ENCODE assay signal across 1 cellular context in the genomic region with DNA sequence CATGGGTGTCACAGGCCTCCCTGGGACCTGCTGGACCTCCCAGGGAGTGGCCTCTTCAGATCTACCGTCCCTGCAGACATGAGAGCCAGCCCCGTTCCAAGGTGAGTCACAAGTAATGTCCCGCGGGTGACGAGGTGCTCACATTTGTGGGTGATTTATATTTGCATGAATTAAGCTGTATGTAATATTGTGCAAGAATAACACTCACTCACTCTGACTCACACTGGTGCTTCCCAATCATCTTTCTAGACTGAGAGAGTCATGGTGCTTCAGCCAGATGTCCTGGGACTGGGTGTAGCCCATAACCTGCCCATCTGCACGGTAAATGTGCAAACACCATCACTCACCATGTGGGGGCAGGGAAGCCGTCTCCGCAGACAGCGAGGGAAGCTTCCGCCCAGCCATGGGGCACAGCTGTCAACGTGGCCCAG.
TF ChIP-seq lines count a peak whose summit lies in the region.

No MANE protein-coding gene starts in this region.

TF ChIP-seq in H1, 55 proteins besides CTCF, POLR2A, EP300 and RAD21:
- TF ChIP-seq, protein P1, sequence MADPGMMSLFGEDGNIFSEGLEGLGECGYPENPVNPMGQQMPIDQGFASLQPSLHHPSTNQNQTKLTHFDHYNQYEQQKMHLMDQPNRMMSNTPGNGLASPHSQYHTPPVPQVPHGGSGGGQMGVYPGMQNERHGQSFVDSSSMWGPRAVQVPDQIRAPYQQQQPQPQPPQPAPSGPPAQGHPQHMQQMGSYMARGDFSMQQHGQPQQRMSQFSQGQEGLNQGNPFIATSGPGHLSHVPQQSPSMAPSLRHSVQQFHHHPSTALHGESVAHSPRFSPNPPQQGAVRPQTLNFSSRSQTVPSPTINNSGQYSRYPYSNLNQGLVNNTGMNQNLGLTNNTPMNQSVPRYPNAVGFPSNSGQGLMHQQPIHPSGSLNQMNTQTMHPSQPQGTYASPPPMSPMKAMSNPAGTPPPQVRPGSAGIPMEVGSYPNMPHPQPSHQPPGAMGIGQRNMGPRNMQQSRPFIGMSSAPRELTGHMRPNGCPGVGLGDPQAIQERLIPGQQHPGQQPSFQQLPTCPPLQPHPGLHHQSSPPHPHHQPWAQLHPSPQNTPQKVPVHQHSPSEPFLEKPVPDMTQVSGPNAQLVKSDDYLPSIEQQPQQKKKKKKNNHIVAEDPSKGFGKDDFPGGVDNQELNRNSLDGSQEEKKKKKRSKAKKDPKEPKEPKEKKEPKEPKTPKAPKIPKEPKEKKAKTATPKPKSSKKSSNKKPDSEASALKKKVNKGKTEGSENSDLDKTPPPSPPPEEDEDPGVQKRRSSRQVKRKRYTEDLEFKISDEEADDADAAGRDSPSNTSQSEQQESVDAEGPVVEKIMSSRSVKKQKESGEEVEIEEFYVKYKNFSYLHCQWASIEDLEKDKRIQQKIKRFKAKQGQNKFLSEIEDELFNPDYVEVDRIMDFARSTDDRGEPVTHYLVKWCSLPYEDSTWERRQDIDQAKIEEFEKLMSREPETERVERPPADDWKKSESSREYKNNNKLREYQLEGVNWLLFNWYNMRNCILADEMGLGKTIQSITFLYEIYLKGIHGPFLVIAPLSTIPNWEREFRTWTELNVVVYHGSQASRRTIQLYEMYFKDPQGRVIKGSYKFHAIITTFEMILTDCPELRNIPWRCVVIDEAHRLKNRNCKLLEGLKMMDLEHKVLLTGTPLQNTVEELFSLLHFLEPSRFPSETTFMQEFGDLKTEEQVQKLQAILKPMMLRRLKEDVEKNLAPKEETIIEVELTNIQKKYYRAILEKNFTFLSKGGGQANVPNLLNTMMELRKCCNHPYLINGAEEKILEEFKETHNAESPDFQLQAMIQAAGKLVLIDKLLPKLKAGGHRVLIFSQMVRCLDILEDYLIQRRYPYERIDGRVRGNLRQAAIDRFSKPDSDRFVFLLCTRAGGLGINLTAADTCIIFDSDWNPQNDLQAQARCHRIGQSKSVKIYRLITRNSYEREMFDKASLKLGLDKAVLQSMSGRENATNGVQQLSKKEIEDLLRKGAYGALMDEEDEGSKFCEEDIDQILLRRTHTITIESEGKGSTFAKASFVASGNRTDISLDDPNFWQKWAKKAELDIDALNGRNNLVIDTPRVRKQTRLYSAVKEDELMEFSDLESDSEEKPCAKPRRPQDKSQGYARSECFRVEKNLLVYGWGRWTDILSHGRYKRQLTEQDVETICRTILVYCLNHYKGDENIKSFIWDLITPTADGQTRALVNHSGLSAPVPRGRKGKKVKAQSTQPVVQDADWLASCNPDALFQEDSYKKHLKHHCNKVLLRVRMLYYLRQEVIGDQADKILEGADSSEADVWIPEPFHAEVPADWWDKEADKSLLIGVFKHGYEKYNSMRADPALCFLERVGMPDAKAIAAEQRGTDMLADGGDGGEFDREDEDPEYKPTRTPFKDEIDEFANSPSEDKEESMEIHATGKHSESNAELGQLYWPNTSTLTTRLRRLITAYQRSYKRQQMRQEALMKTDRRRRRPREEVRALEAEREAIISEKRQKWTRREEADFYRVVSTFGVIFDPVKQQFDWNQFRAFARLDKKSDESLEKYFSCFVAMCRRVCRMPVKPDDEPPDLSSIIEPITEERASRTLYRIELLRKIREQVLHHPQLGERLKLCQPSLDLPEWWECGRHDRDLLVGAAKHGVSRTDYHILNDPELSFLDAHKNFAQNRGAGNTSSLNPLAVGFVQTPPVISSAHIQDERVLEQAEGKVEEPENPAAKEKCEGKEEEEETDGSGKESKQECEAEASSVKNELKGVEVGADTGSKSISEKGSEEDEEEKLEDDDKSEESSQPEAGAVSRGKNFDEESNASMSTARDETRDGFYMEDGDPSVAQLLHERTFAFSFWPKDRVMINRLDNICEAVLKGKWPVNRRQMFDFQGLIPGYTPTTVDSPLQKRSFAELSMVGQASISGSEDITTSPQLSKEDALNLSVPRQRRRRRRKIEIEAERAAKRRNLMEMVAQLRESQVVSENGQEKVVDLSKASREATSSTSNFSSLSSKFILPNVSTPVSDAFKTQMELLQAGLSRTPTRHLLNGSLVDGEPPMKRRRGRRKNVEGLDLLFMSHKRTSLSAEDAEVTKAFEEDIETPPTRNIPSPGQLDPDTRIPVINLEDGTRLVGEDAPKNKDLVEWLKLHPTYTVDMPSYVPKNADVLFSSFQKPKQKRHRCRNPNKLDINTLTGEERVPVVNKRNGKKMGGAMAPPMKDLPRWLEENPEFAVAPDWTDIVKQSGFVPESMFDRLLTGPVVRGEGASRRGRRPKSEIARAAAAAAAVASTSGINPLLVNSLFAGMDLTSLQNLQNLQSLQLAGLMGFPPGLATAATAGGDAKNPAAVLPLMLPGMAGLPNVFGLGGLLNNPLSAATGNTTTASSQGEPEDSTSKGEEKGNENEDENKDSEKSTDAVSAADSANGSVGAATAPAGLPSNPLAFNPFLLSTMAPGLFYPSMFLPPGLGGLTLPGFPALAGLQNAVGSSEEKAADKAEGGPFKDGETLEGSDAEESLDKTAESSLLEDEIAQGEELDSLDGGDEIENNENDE (IDR thresholded peaks at IDR 0.05; ENCODE audit: insufficient replicate concordance, low read length), result no peak
- no peak for TF ChIP-seq ATF2 (IDR thresholded peaks at IDR 0.05; ENCODE audit: low read length)
- no peak for TF ChIP-seq KDM4A (IDR thresholded peaks at IDR 0.05; ENCODE audit: low read depth, low read length, severe bottlenecking)
- no peak for TF ChIP-seq CHD1 (IDR thresholded peaks at IDR 0.05; ENCODE audit: low read depth, low read length)
